Comparison of ENCODE assay signal across 27 cellular contexts in genomic region chr16:50537533-50538290, GRCh38. TPM values are rescaled to one million over a fixed set of nuclear protein-coding genes. Genes with fewer than 3 reads are reported as not detected.
DNase-seq lines count a peak whose midpoint lies in the region; ATAC-seq, FAIRE-seq and TF ChIP-seq lines count a peak whose summit lies in the region.
"Had no signal": no experiment of that assay in that cellular context is flagged by ENCODE, and none has a peak within 500 bp of the region (broad histone marks: within the 10 kb centered on the region; RNA-seq: fewer than 3 reads in every experiment).

No MANE protein-coding gene starts in this region.

- H3K4me3 Mint-ChIP-seq in MCF 10A (ENCODE audit: unreplicated experiment) = no peak overlapping the region
- H3K4me3 Mint-ChIP-seq: B cell; CD4-positive, CD25-positive, alpha-beta regulatory T cell had no signal

- no peak for FAIRE-seq in HepG2 (lab: Jason Lieb, UNC)
- FAIRE-seq: GM12891 had no signal

- intact Hi-C loops in MCF 10A (cut with micrococcal nuclease) (no loop called here), breast epithelium (cut with DNase I; ENCODE audit: low total_unique reads) (no loop called here), mammary epithelial cell (cut with micrococcal nuclease) (no loop called here), HepG2 (cut with micrococcal nuclease; ENCODE audit: unreplicated experiment) (no loop called here)

- H3K4me3 ChIP-seq in breast epithelium (no peak overlapping the region), mammary epithelial cell (replicated peaks in 1 of 3; ENCODE audit: insufficient read depth in 1 of 3, low read depth in 2 of 3, low read length in 3 of 3) (no peak overlapping the region), HepG2 (replicated peaks in 1 of 3; ENCODE audit: insufficient read depth in 1 of 3, low read depth in 2 of 3, low read length in 3 of 3) (no peak overlapping the region)

- H3K4me1 ChIP-seq in breast epithelium (no peaks in the 10 kb centered on the region), mammary epithelial cell (ENCODE audit: insufficient read depth, low read length) (peaks cover 14% of the 10 kb centered on the region), HepG2 (ENCODE audit: insufficient read depth, low read length) (peaks cover 76% of the 10 kb centered on the region)

- dilution Hi-C loops in mammary epithelial cell (cut with HindIII; ENCODE audit: low sequenced_read_pairs) = no loop called here

- H3K4me1 Mint-ChIP-seq in MCF 10A (ENCODE audit: insufficient read depth, unreplicated experiment) = no peaks in the 10 kb centered on the region
- H3K4me1 Mint-ChIP-seq: B cell had no signal

- POLR2A ChIA-PET in MCF 10A (lab: Yijun Ruan, JAX) (no interaction called here), HepG2 (lab: Yijun Ruan, JAX) (interaction anchor here (1.1 to 5.1 kb wide), 7 partner anchors 10 to 70 kb away, joined by 3 to 53 read pairs (median 12); partner anchors contain the start of gene NKD1)

- peak; percentile 45 for DNase-seq in MCF 10A (ENCODE audit: unreplicated experiment)
- DNase-seq in breast epithelium (ENCODE audit: low spot score in 2 of 2) = no peak
- DNase-seq in mammary epithelial cell = no peak
- no peak for DNase-seq in HepG2 (ENCODE audit: low spot score)
- DNase-seq in DMS 273 treated with DMSO at 0.1 percent for 48 hours (lab: John Stamatoyannopoulos, UW) = no peak
- DNase-seq in NCI-H2107 treated with DMSO at 0.1 percent for 48 hours (lab: John Stamatoyannopoulos, UW; ENCODE audit: unreplicated experiment) = no peak
- DNase-seq in NCI-H2107 (lab: John Stamatoyannopoulos, UW) = no peak
- DNase-seq: 8988T; Caco-2; CD4-positive, CD25-positive, alpha-beta regulatory T cell; DMS153; H7; IMR-90; Karpas-422; MM.1S; NCI-H1092; NCI-H146; NCI-H2081; NCI-H510A treated with DMSO at 0.1 percent for 48 hours; OCI-M1; SIG-M5 had no signal

- CTCF ChIA-PET in MCF 10A (lab: Yijun Ruan, JAX) = interaction anchor here (0.6 to 1.0 kb wide), 6 partner anchors 56 to 185 kb away, joined by 3 to 6 read pairs (median 3); no protein-coding TSS in a partner anchor
- CTCF ChIA-PET in mammary epithelial cell (lab: Charles Lee; ENCODE audit: low non-redundant PET) = no interaction called here
- CTCF ChIA-PET in HepG2 (lab: Yijun Ruan, JAX; ENCODE audit: low intra/inter-chr PET ratio, low total read pairs) = no interaction called here

- H4K20me1 ChIP-seq in mammary epithelial cell (ENCODE audit: insufficient read depth, low read length) (no peaks in the 10 kb centered on the region), HepG2 (ENCODE audit: insufficient read depth, low read length) (no peaks in the 10 kb centered on the region)

- H3K9me3 ChIP-seq in breast epithelium (no peaks in the 10 kb centered on the region), mammary epithelial cell (replicated peaks; ENCODE audit: insufficient read depth, low read length) (no peaks in the 10 kb centered on the region), HepG2 (ENCODE audit: low read length) (no peaks in the 10 kb centered on the region)

- no peaks in the 10 kb centered on the region for H3K9me3 Mint-ChIP-seq in MCF 10A (ENCODE audit: unreplicated experiment)
- H3K9me3 Mint-ChIP-seq: CD4-positive, CD25-positive, alpha-beta regulatory T cell had no signal

- 79% methylated on average over 8 of the region's 8 CpGs for WGBS in mammary epithelial cell (ENCODE audit: low coverage, missing lambda C conversion rate)
- 92% methylated on average over 8 of the region's 8 CpGs for WGBS in HepG2 (ENCODE audit: low lambda C conversion rate)

- no peaks in the 10 kb centered on the region for H3K27me3 ChIP-seq in breast epithelium
- H3K27me3 ChIP-seq in mammary epithelial cell (ENCODE audit: insufficient read depth, low read length) = no peaks in the 10 kb centered on the region
- H3K27me3 ChIP-seq in HepG2 (ENCODE audit: control insufficient read depth in 1 of 2, insufficient read depth in 2 of 2, low read length in 2 of 2) = no peaks in the 10 kb centered on the region

- H3K27me3 Mint-ChIP-seq in MCF 10A (ENCODE audit: insufficient read depth, unreplicated experiment) = no peaks in the 10 kb centered on the region

- no peak for ATAC-seq in HepG2
- no peak for ATAC-seq in HG03442 (IDR thresholded peaks at IDR 0.05; ENCODE audit: unreplicated experiment)
- ATAC-seq: SK-N-SH treated with all-trans-retinoic acid at 6 μM for 48 hours had no signal

- TF ChIP-seq CTCF in MCF 10A (IDR thresholded peaks at IDR 0.05; ENCODE audit: unreplicated experiment) (no peak), breast epithelium (IDR thresholded peaks at IDR 0.05) (no peak), mammary epithelial cell (conservative IDR thresholded peaks at IDR 0.05 in 1 of 2, IDR thresholded peaks at IDR 0.05 in 1 of 2; ENCODE audit: extremely low read depth in 1 of 2, insufficient read depth in 1 of 2, low read depth in 1 of 2, low read length in 2 of 2) (no peak), HepG2 (CRISPR knock-in tag; IDR thresholded peaks at IDR 0.05) (no peak)

- H3K27ac Mint-ChIP-seq in MCF 10A (ENCODE audit: low read depth, unreplicated experiment) = no peak overlapping the region
- H3K27ac Mint-ChIP-seq: B cell; CD4-positive, CD25-positive, alpha-beta regulatory T cell had no signal

- H3K9ac ChIP-seq in mammary epithelial cell (ENCODE audit: insufficient read depth, low read length) (no peak overlapping the region), HepG2 (ENCODE audit: insufficient read depth, low read depth, low read length) (peak overlapping the region; percentile 73; the same call in 1 of the 2 replicates)

- peak overlapping the region; percentile 74 for H2AFZ ChIP-seq in mammary epithelial cell (ENCODE audit: low read depth, low read length)
- H2AFZ ChIP-seq in HepG2 (ENCODE audit: low read length) = no peak overlapping the region

- in situ Hi-C loops in mammary epithelial cell (cut with MboI; ENCODE audit: low sequenced_read_pairs in 2 of 2) (no loop called here), HepG2 (cut with HindIII; ENCODE audit: extremely low pct_ligation_motif_present, low pct_unique_long_range_greater_than_20kb) (no loop called here)

- BruUV-seq in MCF 10A (replicated peaks; lab: Mats Ljungman, UMichigan) = no TSS peak
- BruUV-seq in mammary epithelial cell (replicated peaks; lab: Mats Ljungman, UMichigan) = no TSS peak
- no TSS peak for BruUV-seq in HepG2 (replicated peaks; lab: Mats Ljungman, UMichigan)

- no peaks in the 10 kb centered on the region for H3K36me3 Mint-ChIP-seq in MCF 10A (ENCODE audit: insufficient read depth, unreplicated experiment)
- H3K36me3 Mint-ChIP-seq: CD4-positive, CD25-positive, alpha-beta regulatory T cell had no signal

- H3K27ac ChIP-seq in breast epithelium (no peak overlapping the region), mammary epithelial cell (ENCODE audit: insufficient read depth, low read depth, low read length) (no peak overlapping the region), HepG2 (ENCODE audit: extremely low read length, insufficient read depth, low read length) (peak overlapping the region; percentile 88)
- H3K27ac ChIP-seq: HL-60 had no signal

- no peak for TF ChIP-seq POLR2A in breast epithelium (IDR thresholded peaks at IDR 0.05)
- no peak for TF ChIP-seq POLR2A in HepG2 (IDR thresholded peaks at IDR 0.05; ENCODE audit: insufficient read depth in 1 of 2, low read depth in 2 of 2, low read length in 2 of 2)

- TF ChIP-seq EP300 in HepG2 (IDR thresholded peaks at IDR 0.05; ENCODE audit: low read depth in 2 of 2, low read length in 2 of 2) (no peak), HepG2 (CRISPR knock-in tag; IDR thresholded peaks at IDR 0.05; ENCODE audit: borderline replicate concordance) (no peak)

- TF ChIP-seq RAD21 in HepG2 (CRISPR knock-in tag; IDR thresholded peaks at IDR 0.05) = no peak

- H3K79me2 ChIP-seq in mammary epithelial cell (ENCODE audit: insufficient read depth, low read length) (no peaks in the 10 kb centered on the region), HepG2 (ENCODE audit: insufficient read depth, low read length) (peaks cover 4% of the 10 kb centered on the region)

- H3K4me2 ChIP-seq in mammary epithelial cell (ENCODE audit: insufficient read depth, low read depth, low read length) (no peak overlapping the region), HepG2 (ENCODE audit: low read depth, low read length) (peak overlapping the region; percentile 85; the same call in 1 of the 2 replicates)

- H3K36me3 ChIP-seq in breast epithelium = no peaks in the 10 kb centered on the region
- no peaks in the 10 kb centered on the region for H3K36me3 ChIP-seq in mammary epithelial cell (ENCODE audit: insufficient read depth, low read length)
- peaks cover 2 to 3% of the 10 kb centered on the region in 2 experiments; a peak in 4 of 5 replicates for H3K36me3 ChIP-seq in HepG2 (replicated peaks in 1 of 2; ENCODE audit: control insufficient read depth in 1 of 2, insufficient read depth in 2 of 2, low read length in 2 of 2)

TF ChIP-seq in HepG2, 621 proteins besides CTCF, POLR2A, EP300 and RAD21 (continues in another document):
- TF ChIP-seq IKZF1 (IDR thresholded peaks at IDR 0.05) (no peak), ZNF136 (CRISPR knock-in tag; IDR thresholded peaks at IDR 0.05; ENCODE audit: low read depth) (no peak)

RNA-seq across cellular contexts. Expression of gene NKD1, which starts 10.5 kb away (rescaled TPM):
- 0.07 and 0.29 TPM in 2 replicates for total RNA-seq in MCF 10A (2022)
- total RNA-seq in breast epithelium = 1 to 10 TPM; 1.3 to 5.0 (median 4.6) TPM
- under 1 TPM; under 0.01 to 0.35 TPM for total RNA-seq in mammary epithelial cell
- polyA plus RNA-seq in mammary epithelial cell = 0.19 TPM
- not detected for polyA minus RNA-seq in mammary epithelial cell
- 59.0 and 70.4 TPM in 2 replicates for total RNA-seq in HepG2 (2016; rRNA removed; fragmentation: Illumina TruSeq; extraction: Trizol)
- 19.9 and 25.5 TPM in 2 replicates for total RNA-seq in HepG2 (2016; cell fraction: cytosol; rRNA removed; fragmentation: Illumina TruSeq; extraction: Trizol; ENCODE audit: low read depth)
- 50.0 and 70.7 TPM in 2 replicates for total RNA-seq in HepG2 (2016; cell fraction: insoluble cytoplasmic fraction; rRNA removed; fragmentation: Illumina TruSeq; extraction: Trizol)
- 136 and 148 TPM in 2 replicates for total RNA-seq in HepG2 (2016; cell fraction: membrane; rRNA removed; fragmentation: Illumina TruSeq; extraction: Trizol)
- 61.9 and 70.6 TPM in 2 replicates for total RNA-seq in HepG2 (2016; cell fraction: nucleus; rRNA removed; fragmentation: Illumina TruSeq; extraction: Trizol)
- polyA plus RNA-seq in HepG2 (2011; rRNA removed) = 86.1 and 121 TPM in 2 replicates
- 22.3 and 49.7 TPM in 2 replicates for polyA plus RNA-seq in HepG2 (2011; cell fraction: cytosol; rRNA removed)
- polyA plus RNA-seq in HepG2 (2011; cell fraction: nucleus; rRNA removed) = 150 and 275 TPM in 2 replicates
- polyA plus RNA-seq in HepG2 (2012) = 58.7 and 76.3 TPM in 2 replicates
- polyA plus RNA-seq in HepG2 (2016; cell fraction: cytosol; fragmentation: Illumina TruSeq; extraction: Trizol; ENCODE audit: low read depth) = 106 and 127 TPM in 2 replicates
- polyA plus RNA-seq in HepG2 (2016; cell fraction: insoluble cytoplasmic fraction; fragmentation: Illumina TruSeq; extraction: Trizol; ENCODE audit: low read depth) = 95.8 and 124 TPM in 2 replicates
- polyA plus RNA-seq in HepG2 (2016; cell fraction: membrane; fragmentation: Illumina TruSeq; extraction: Trizol; ENCODE audit: low read depth) = 156 and 170 TPM in 2 replicates
- 155 and 169 TPM in 2 replicates for polyA plus RNA-seq in HepG2 (2016; cell fraction: nucleus; fragmentation: Illumina TruSeq; extraction: Trizol; ENCODE audit: insufficient read depth, low read depth)
- polyA minus RNA-seq in HepG2 (2011; rRNA and poly(A)+ RNA removed; ENCODE audit: low replicate concordance) = 0.02 and 110 TPM in 2 replicates
- polyA minus RNA-seq in HepG2 (2011; cell fraction: cytosol; rRNA and poly(A)+ RNA removed) = 14.3 and 28.8 TPM in 2 replicates
- 43.1 and 57.6 TPM in 2 replicates for polyA minus RNA-seq in HepG2 (2011; cell fraction: nucleus; rRNA and poly(A)+ RNA removed)
- total RNA-seq: IMR-90 had no signal
- polyA plus RNA-seq: AG04450, IMR-90 had no signal
